2 cellular contexts compared by ENCODE assay signal in the genomic region with DNA sequence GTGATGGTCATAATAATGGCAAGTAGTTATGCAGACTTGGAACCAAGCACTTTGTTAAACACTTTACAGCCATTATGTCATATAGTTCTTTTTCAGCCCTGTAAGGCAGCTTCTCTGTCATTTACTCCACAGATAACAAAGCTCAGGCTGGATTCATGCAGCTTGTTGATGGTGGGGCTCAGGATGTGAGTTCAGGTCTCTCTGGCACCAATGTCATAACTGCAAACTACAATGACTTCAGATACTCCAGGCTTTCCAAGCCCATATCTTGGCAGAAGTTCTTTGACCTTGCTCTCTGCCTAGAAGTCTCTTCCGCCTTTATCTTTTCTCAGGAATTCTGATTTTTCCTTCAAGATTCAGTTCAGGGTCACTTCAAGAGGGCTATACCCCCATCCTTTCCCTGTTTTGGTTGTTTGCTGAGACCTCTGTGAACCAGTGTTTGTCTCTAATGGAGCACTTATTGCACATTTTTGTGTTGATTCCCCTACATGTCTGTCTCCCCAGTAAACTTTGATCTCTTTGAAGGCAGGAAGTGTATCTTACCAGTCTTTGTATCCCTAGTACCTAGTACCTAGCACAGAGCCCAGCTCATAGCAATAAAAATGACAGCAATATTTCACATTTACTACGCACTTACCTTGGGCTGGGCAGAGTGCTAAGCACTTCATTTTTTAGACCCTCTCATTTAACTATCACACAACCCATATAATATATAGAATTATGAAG.
TF ChIP-seq lines count a peak whose summit lies in the region.

No MANE protein-coding gene starts in this region.

TF ChIP-seq in GM23338, 12 proteins besides CTCF, POLR2A, EP300 and RAD21 (continues in another document):
- TF ChIP-seq NANOG (IDR thresholded peaks at IDR 0.05; ENCODE audit: borderline replicate concordance) (no peak), ZNF331 (CRISPR knock-in tag; IDR thresholded peaks at IDR 0.05; ENCODE audit: low read depth) (no peak), POLR2AphosphoS5 (IDR thresholded peaks at IDR 0.05; ENCODE audit: low read depth) (no peak), ZNF114 (CRISPR knock-in tag; IDR thresholded peaks at IDR 0.05) (no peak), JUNB (IDR thresholded peaks at IDR 0.05; ENCODE audit: unreplicated experiment) (no peak), EZH2 (IDR thresholded peaks at IDR 0.05; ENCODE audit: low read depth, unreplicated experiment) (no peak), STAT1 (IDR thresholded peaks at IDR 0.05; ENCODE audit: unreplicated experiment) (no peak), EZH2phosphoT487 (IDR thresholded peaks at IDR 0.05; ENCODE audit: unreplicated experiment) (no peak)
- TF ChIP-seq, protein P1, sequence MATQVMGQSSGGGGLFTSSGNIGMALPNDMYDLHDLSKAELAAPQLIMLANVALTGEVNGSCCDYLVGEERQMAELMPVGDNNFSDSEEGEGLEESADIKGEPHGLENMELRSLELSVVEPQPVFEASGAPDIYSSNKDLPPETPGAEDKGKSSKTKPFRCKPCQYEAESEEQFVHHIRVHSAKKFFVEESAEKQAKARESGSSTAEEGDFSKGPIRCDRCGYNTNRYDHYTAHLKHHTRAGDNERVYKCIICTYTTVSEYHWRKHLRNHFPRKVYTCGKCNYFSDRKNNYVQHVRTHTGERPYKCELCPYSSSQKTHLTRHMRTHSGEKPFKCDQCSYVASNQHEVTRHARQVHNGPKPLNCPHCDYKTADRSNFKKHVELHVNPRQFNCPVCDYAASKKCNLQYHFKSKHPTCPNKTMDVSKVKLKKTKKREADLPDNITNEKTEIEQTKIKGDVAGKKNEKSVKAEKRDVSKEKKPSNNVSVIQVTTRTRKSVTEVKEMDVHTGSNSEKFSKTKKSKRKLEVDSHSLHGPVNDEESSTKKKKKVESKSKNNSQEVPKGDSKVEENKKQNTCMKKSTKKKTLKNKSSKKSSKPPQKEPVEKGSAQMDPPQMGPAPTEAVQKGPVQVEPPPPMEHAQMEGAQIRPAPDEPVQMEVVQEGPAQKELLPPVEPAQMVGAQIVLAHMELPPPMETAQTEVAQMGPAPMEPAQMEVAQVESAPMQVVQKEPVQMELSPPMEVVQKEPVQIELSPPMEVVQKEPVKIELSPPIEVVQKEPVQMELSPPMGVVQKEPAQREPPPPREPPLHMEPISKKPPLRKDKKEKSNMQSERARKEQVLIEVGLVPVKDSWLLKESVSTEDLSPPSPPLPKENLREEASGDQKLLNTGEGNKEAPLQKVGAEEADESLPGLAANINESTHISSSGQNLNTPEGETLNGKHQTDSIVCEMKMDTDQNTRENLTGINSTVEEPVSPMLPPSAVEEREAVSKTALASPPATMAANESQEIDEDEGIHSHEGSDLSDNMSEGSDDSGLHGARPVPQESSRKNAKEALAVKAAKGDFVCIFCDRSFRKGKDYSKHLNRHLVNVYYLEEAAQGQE (IDR thresholded peaks at IDR 0.05; ENCODE audit: unreplicated experiment) = no peak
- TF ChIP-seq, protein P2, sequence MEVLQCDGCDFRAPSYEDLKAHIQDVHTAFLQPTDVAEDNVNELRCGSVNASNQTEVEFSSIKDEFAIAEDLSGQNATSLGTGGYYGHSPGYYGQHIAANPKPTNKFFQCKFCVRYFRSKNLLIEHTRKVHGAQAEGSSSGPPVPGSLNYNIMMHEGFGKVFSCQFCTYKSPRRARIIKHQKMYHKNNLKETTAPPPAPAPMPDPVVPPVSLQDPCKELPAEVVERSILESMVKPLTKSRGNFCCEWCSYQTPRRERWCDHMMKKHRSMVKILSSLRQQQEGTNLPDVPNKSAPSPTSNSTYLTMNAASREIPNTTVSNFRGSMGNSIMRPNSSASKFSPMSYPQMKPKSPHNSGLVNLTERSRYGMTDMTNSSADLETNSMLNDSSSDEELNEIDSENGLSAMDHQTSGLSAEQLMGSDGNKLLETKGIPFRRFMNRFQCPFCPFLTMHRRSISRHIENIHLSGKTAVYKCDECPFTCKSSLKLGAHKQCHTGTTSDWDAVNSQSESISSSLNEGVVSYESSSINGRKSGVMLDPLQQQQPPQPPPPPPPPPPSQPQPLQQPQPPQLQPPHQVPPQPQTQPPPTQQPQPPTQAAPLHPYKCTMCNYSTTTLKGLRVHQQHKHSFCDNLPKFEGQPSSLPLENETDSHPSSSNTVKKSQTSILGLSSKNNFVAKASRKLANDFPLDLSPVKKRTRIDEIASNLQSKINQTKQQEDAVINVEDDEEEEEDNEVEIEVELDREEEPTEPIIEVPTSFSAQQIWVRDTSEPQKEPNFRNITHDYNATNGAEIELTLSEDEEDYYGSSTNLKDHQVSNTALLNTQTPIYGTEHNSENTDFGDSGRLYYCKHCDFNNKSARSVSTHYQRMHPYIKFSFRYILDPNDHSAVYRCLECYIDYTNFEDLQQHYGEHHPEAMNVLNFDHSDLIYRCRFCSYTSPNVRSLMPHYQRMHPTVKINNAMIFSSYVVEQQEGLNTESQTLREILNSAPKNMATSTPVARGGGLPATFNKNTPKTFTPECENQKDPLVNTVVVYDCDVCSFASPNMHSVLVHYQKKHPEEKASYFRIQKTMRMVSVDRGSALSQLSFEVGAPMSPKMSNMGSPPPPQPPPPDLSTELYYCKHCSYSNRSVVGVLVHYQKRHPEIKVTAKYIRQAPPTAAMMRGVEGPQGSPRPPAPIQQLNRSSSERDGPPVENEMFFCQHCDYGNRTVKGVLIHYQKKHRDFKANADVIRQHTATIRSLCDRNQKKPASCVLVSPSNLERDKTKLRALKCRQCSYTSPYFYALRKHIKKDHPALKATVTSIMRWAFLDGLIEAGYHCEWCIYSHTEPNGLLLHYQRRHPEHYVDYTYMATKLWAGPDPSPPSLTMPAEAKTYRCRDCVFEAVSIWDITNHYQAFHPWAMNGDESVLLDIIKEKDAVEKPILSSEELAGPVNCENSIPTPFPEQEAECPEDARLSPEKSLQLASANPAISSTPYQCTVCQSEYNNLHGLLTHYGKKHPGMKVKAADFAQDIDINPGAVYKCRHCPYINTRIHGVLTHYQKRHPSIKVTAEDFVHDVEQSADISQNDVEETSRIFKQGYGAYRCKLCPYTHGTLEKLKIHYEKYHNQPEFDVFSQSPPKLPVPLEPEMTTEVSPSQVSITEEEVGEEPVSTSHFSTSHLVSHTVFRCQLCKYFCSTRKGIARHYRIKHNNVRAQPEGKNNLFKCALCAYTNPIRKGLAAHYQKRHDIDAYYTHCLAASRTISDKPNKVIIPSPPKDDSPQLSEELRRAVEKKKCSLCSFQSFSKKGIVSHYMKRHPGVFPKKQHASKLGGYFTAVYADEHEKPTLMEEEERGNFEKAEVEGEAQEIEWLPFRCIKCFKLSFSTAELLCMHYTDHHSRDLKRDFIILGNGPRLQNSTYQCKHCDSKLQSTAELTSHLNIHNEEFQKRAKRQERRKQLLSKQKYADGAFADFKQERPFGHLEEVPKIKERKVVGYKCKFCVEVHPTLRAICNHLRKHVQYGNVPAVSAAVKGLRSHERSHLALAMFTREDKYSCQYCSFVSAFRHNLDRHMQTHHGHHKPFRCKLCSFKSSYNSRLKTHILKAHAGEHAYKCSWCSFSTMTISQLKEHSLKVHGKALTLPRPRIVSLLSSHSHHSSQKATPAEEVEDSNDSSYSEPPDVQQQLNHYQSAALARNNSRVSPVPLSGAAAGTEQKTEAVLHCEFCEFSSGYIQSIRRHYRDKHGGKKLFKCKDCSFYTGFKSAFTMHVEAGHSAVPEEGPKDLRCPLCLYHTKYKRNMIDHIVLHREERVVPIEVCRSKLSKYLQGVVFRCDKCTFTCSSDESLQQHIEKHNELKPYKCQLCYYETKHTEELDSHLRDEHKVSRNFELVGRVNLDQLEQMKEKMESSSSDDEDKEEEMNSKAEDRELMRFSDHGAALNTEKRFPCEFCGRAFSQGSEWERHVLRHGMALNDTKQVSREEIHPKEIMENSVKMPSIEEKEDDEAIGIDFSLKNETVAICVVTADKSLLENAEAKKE (CRISPR knock-in tag; IDR thresholded peaks at IDR 0.05) = no peak

TF ChIP-seq in K562, 482 proteins besides CTCF, POLR2A, EP300 and RAD21:
- TF ChIP-seq ZNF41 (CRISPR knock-in tag; conservative IDR thresholded peaks at IDR 0.05) = no peak
